1 cellular context compared by ENCODE assay signal in genomic region chr19:57477191-57478008, GRCh38.
TF ChIP-seq lines count a peak whose summit lies in the region.

TSS of gene ZNF772 (minus strand) at chr19:57477566. CDS start at chr19:57477309, 257 bp downstream.

TF ChIP-seq in K562, 482 proteins besides CTCF, POLR2A, EP300 and RAD21 (continued from another document and continues in another):
- no peak for TF ChIP-seq KDM2B (CRISPR knock-in tag; IDR thresholded peaks at IDR 0.05)
- no peak for TF ChIP-seq NCOR1 (IDR thresholded peaks at IDR 0.05)
- no peak for TF ChIP-seq NFIC (IDR thresholded peaks at IDR 0.05)
- TF ChIP-seq NFYB (IDR thresholded peaks at IDR 0.05; ENCODE audit: extremely low read depth, insufficient read length): peak; percentile 24
- TF ChIP-seq ATF2 (CRISPR knock-in tag; IDR thresholded peaks at IDR 0.05): peak; percentile 38; the same call in 1 of the 2 replicates
- TF ChIP-seq CGGBP1 (CRISPR knock-in tag; IDR thresholded peaks at IDR 0.05): no peak
- TF ChIP-seq ZNF143 (CRISPR knock-in tag; IDR thresholded peaks at IDR 0.05): peak; percentile 80
- peak; percentile 23; the same call in 1 of the 2 replicates for TF ChIP-seq MGA (IDR thresholded peaks at IDR 0.05)
- no peak for TF ChIP-seq HINFP (tag; conservative IDR thresholded peaks at IDR 0.05; ENCODE audit: low read depth)
- peak; percentile 38 for TF ChIP-seq RBM25 (IDR thresholded peaks at IDR 0.05; ENCODE audit: low read depth, low read length, severe bottlenecking)
- 0 out of 2 replicates have a peak, but pooled peaks have one; percentile 26 for TF ChIP-seq CREB3L1 (IDR thresholded peaks at IDR 0.05; ENCODE audit: borderline replicate concordance, low read depth)
- peak; percentile 59 for TF ChIP-seq CTCFL (IDR thresholded peaks at IDR 0.05; ENCODE audit: borderline replicate concordance, insufficient read depth, low read depth, low read length, poor library complexity, severe bottlenecking)
- TF ChIP-seq FOS (IDR thresholded peaks at IDR 0.05; ENCODE audit: extremely low read depth, insufficient read length): peak; percentile 48
- TF ChIP-seq GATAD2A (IDR thresholded peaks at IDR 0.05): no peak
- no peak for TF ChIP-seq PHB (CRISPR knock-in tag; IDR thresholded peaks at IDR 0.05)
- peak; percentile 62; the same call in 1 of the 2 replicates for TF ChIP-seq CEBPB (tag; IDR thresholded peaks at IDR 0.05)
- peak; percentile 51 to 56; a peak in 2 of 4 replicates for TF ChIP-seq SIX5 (IDR thresholded peaks at IDR 0.05; ENCODE audit: borderline replicate concordance in 1 of 2, insufficient read depth in 1 of 2, low read depth in 1 of 2, low read length in 2 of 2)
- TF ChIP-seq MCM5 (IDR thresholded peaks at IDR 0.05; ENCODE audit: low read depth): no peak
- TF ChIP-seq E2F6 (IDR thresholded peaks at IDR 0.05; ENCODE audit: borderline replicate concordance in 1 of 2, extremely low read depth in 1 of 2, insufficient read depth in 1 of 2, insufficient read length in 1 of 2, low read depth in 1 of 2, low read length in 1 of 2, poor library complexity in 1 of 2, severe bottlenecking in 1 of 2): peak in 1 of 2 experiments; percentile 66
- TF ChIP-seq EHMT2 (IDR thresholded peaks at IDR 0.05): peak; percentile 66
- TF ChIP-seq CXXC5 (CRISPR knock-in tag; IDR thresholded peaks at IDR 0.05): peak; percentile 70
- TF ChIP-seq RBFOX2 (IDR thresholded peaks at IDR 0.05; ENCODE audit: low read depth, low read length): peak; percentile 46
- TF ChIP-seq CEBPG (CRISPR knock-in tag; IDR thresholded peaks at IDR 0.05): no peak
- peak; percentile 42 to 64; a peak in 2 of 4 replicates for TF ChIP-seq CEBPG (tag; conservative IDR thresholded peaks at IDR 0.05 in 1 of 2, IDR thresholded peaks at IDR 0.05 in 1 of 2)
- TF ChIP-seq PKNOX1 (IDR thresholded peaks at IDR 0.05): peak; percentile 24; the same call in 1 of the 2 replicates
- TF ChIP-seq NR2C1 (IDR thresholded peaks at IDR 0.05): no peak
- TF ChIP-seq NR2C1 (tag; IDR thresholded peaks at IDR 0.05): peak; percentile 33; the same call in 1 of the 2 replicates
- TF ChIP-seq L3MBTL2 (IDR thresholded peaks at IDR 0.05): peak; percentile 58
- TF ChIP-seq ZNF449 (CRISPR knock-in tag; IDR thresholded peaks at IDR 0.05): no peak
- TF ChIP-seq RAD51 (IDR thresholded peaks at IDR 0.05; ENCODE audit: borderline replicate concordance, low read depth): no peak
- no peak for TF ChIP-seq SNRNP70 (optimal IDR thresholded peaks at IDR 0.05; ENCODE audit: low read depth, low read length)
- peak; percentile 7; the same call in 1 of the 2 replicates for TF ChIP-seq SPI1 (IDR thresholded peaks at IDR 0.05; ENCODE audit: borderline replicate concordance, low read depth, low read length)
- TF ChIP-seq PPARD (CRISPR knock-in tag; IDR thresholded peaks at IDR 0.05): no peak
- no peak for TF ChIP-seq ZNF165 (CRISPR knock-in tag; IDR thresholded peaks at IDR 0.05; ENCODE audit: borderline replicate concordance)
- no peak for TF ChIP-seq IFI16 (CRISPR knock-in tag; IDR thresholded peaks at IDR 0.05)
- TF ChIP-seq ZNF175 (CRISPR knock-in tag; IDR thresholded peaks at IDR 0.05; ENCODE audit: low read depth): 0 out of 2 replicates have a peak, but pooled peaks have one; percentile 53
